In the genomic region with DNA sequence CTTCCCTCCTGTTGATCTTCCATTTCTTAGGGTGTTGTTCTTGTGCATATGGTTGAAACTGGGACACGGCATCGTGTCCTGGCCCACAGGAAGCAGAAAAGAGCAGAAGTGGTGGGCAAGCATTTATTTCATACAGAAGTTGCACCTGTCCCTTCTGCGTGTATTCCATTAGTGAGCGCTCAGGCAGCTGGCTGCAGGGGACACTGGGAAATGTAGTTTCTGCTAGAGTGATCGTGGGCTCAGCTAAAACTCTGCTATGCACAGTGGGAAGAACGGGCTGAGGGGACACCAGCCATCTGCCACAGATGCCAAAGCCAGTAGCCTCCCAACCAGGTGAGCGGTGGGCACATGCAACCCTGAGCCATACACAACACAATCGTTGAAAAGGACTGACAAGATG, we compare ENCODE assay signal across 2 cellular contexts.
TF ChIP-seq lines count a peak whose summit lies in the region.

No MANE protein-coding gene starts in this region.

TF ChIP-seq in HepG2, 621 proteins besides CTCF, POLR2A, EP300 and RAD21:
- TF ChIP-seq RCOR2 (CRISPR knock-in tag; IDR thresholded peaks at IDR 0.05) (no peak), RAD51 (IDR thresholded peaks at IDR 0.05; ENCODE audit: borderline replicate concordance) (no peak), ZNF143 (CRISPR knock-in tag; IDR thresholded peaks at IDR 0.05) (peak; percentile 80), THAP11 (CRISPR knock-in tag; IDR thresholded peaks at IDR 0.05) (peak; percentile 87)
TF ChIP-seq in HepG2: peak in this region for 2.

TF ChIP-seq in K562, 482 proteins besides CTCF, POLR2A, EP300 and RAD21:
- no peak for TF ChIP-seq MEF2D (tag; conservative IDR thresholded peaks at IDR 0.05; ENCODE audit: low read depth)
- TF ChIP-seq SIX5 (IDR thresholded peaks at IDR 0.05; ENCODE audit: borderline replicate concordance in 1 of 2, insufficient read depth in 1 of 2, low read depth in 1 of 2, low read length in 2 of 2), result 0 out of 4 replicates have a peak, but pooled peaks of 1 of the 2 experiments have one; percentile 31
- TF ChIP-seq, protein P1, sequence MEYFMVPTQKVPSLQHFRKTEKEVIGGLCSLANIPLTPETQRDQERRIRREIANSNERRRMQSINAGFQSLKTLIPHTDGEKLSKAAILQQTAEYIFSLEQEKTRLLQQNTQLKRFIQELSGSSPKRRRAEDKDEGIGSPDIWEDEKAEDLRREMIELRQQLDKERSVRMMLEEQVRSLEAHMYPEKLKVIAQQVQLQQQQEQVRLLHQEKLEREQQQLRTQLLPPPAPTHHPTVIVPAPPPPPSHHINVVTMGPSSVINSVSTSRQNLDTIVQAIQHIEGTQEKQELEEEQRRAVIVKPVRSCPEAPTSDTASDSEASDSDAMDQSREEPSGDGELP (CRISPR knock-in tag; IDR thresholded peaks at IDR 0.05; ENCODE audit: borderline replicate concordance), result peak; percentile 21; the same call in 1 of the 2 replicates
- TF ChIP-seq HCFC1 (IDR thresholded peaks at IDR 0.05; ENCODE audit: low read depth, low read length), result peak; percentile 71
- TF ChIP-seq, protein P2, sequence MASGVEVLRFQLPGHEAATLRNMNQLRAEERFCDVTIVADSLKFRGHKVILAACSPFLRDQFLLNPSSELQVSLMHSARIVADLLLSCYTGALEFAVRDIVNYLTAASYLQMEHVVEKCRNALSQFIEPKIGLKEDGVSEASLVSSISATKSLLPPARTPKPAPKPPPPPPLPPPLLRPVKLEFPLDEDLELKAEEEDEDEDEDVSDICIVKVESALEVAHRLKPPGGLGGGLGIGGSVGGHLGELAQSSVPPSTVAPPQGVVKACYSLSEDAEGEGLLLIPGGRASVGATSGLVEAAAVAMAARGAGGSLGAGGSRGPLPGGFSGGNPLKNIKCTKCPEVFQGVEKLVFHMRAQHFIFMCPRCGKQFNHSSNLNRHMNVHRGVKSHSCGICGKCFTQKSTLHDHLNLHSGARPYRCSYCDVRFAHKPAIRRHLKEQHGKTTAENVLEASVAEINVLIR (CRISPR knock-in tag; IDR thresholded peaks at IDR 0.05), result no peak
- peak; percentile 68 for TF ChIP-seq ZNF143 (CRISPR knock-in tag; IDR thresholded peaks at IDR 0.05)
- no peak for TF ChIP-seq PHF21A (IDR thresholded peaks at IDR 0.05; ENCODE audit: borderline replicate concordance, low read depth)
- TF ChIP-seq RHOXF2B (CRISPR knock-in tag; conservative IDR thresholded peaks at IDR 0.05), result no peak
